Comparison of ENCODE assay signal across 14 cellular contexts in the genomic region with DNA sequence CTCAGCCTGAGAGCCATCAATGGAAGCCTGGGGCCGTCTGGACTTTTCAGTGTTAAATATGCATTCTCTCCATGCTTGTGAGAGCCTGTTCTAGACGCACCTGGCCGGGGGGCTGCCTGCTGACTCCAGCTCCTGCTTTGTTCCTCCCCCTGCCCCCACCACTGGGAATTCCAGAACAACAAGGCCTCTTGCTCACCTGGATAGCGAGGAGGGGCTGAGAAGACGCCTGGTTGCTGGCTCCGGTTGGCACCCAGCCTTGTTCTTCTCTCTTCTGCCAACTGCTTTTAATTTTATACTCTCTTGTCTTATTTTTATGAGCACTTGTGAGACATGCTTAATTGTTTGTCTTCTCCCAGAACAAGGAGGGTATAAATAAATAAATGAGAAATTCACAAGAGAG.
"Had no signal": no experiment of that assay in that cellular context is flagged by ENCODE, and none has a peak within 500 bp of the region (broad histone marks: within the 10 kb centered on the region; RNA-seq: fewer than 3 reads in every experiment).

No MANE protein-coding gene starts in this region.

- H3K36me3 Mint-ChIP-seq: activated naive CD8-positive, alpha-beta T cell treated with anti-CD3 and anti-CD28 coated beads, Interleukin-2, amount 10 ng/mL, durations not matched to agents 7 days and 5 days; naive thymus-derived CD8-positive, alpha-beta T cell; stimulated activated naive B cell treated with anti-CD40 and anti-IgM and Interleukin-4, amounts not matched to agents 10 μg/mL and 1 μg/mL and 100 μg/mL, for 72 hours had no signal

- H3K4me3 Mint-ChIP-seq: activated CD4-positive, alpha-beta T cell treated with anti-CD3 and anti-CD28 coated beads, Interleukin-2, amount 10 ng/mL, durations not matched to agents 7 days and 5 days; activated naive CD8-positive, alpha-beta T cell treated with anti-CD3 and anti-CD28 coated beads, Interleukin-2, amount 10 ng/mL, durations not matched to agents 7 days and 5 days; activated T-helper 1 cell treated with anti-CD3 and anti-CD28 coated beads, Interleukin-12 subunit alpha, Interleukin-12 subunit beta, Interleukin-2, Interleukin-4 antibody, amounts not matched to agents 30 ng/mL and 10 ng/mL and 1 ng/mL, durations not matched to agents 14 hours and 24 hours and 36 hours; central memory CD8-positive, alpha-beta T cell; T-helper 17 cell had no signal

- H3K9me3 Mint-ChIP-seq: activated CD4-positive, alpha-beta T cell treated with anti-CD3 and anti-CD28 coated beads, Interleukin-2, amount 10 ng/mL, durations not matched to agents 7 days and 5 days; activated naive CD8-positive, alpha-beta T cell treated with anti-CD3 and anti-CD28 coated beads, Interleukin-2, amount 10 ng/mL, durations not matched to agents 7 days and 5 days; activated T-helper 1 cell treated with anti-CD3 and anti-CD28 coated beads, Interleukin-12 subunit alpha, Interleukin-12 subunit beta, Interleukin-2, Interleukin-4 antibody, amounts not matched to agents 30 ng/mL and 10 ng/mL and 1 ng/mL, durations not matched to agents 14 hours and 24 hours and 36 hours; central memory CD8-positive, alpha-beta T cell; naive thymus-derived CD8-positive, alpha-beta T cell; stimulated activated naive B cell treated with anti-CD40 and anti-IgM and Interleukin-4, amounts not matched to agents 10 μg/mL and 1 μg/mL and 100 μg/mL, for 72 hours had no signal

- H3K4me1 ChIP-seq: left ventricle myocardium inferior, thyroid gland had no signal

- H3K27ac Mint-ChIP-seq: activated CD4-positive, alpha-beta T cell treated with anti-CD3 and anti-CD28 coated beads, Interleukin-2, amount 10 ng/mL, durations not matched to agents 7 days and 5 days; stimulated activated naive B cell treated with anti-CD40 and anti-IgM and Interleukin-4, amounts not matched to agents 10 μg/mL and 1 μg/mL and 100 μg/mL, for 72 hours had no signal

- H3K27ac ChIP-seq: brain microvascular endothelial cell, coronary artery, left ventricle myocardium inferior, neutrophil, thyroid gland, vagina had no signal

- H3K4me3 ChIP-seq: coronary artery, left ventricle myocardium inferior, thyroid gland, vagina had no signal

- H3K27me3 ChIP-seq: vagina had no signal

- H3K36me3 ChIP-seq: brain microvascular endothelial cell, left ventricle myocardium inferior, neutrophil, thyroid gland, vagina had no signal

- FAIRE-seq: islet of Langerhans had no signal

- H3K9me3 ChIP-seq: left ventricle myocardium inferior, neutrophil, thyroid gland, vagina had no signal
